In genomic region chr17:44149750-44150329, GRCh38 we compare ENCODE assay signal across 13 cellular contexts. TPM values are rescaled to one million over a fixed set of nuclear protein-coding genes. Genes with fewer than 3 reads are reported as not detected.
"Had no signal": no experiment of that assay in that cellular context is flagged by ENCODE, and none has a peak within 500 bp of the region (broad histone marks: within the 10 kb centered on the region; RNA-seq: fewer than 3 reads in every experiment).

No MANE protein-coding gene starts in this region.

- H3K4me1 Mint-ChIP-seq: central memory CD8-positive, alpha-beta T cell; neural crest cell had no signal

- H3K4me3 Mint-ChIP-seq: activated CD4-positive, alpha-beta memory T cell treated with anti-CD3 and anti-CD28 coated beads for 36 hours; central memory CD8-positive, alpha-beta T cell; neural crest cell; type B pancreatic cell had no signal

- H3K36me3 ChIP-seq: adrenal gland, pancreas had no signal

- H3K27ac ChIP-seq: adrenal gland, hepatocyte, pancreas had no signal

- ATAC-seq: activated T-cell treated with anti-CD3 and anti-CD28 coated beads, Interleukin-2, amount 50 U/mL, for 72 hours; pancreas had no signal

- H2AFZ ChIP-seq: hepatocyte had no signal

- H3K4me3 ChIP-seq: adrenal gland, hepatocyte, pancreas had no signal

- H3K36me3 Mint-ChIP-seq: type B pancreatic cell had no signal

- H3K4me2 ChIP-seq: hepatocyte had no signal

- H3K27ac Mint-ChIP-seq: activated CD4-positive, alpha-beta memory T cell treated with anti-CD3 and anti-CD28 coated beads for 36 hours; activated T-cell treated with anti-CD3 and anti-CD28 coated beads, Interleukin-2, amount 50 U/mL, for 72 hours; type B pancreatic cell had no signal

- DNase-seq: activated CD8-positive, alpha-beta memory T cell treated with anti-CD3 and anti-CD28 coated beads, Interleukin-2, amount 50 U/mL, for 4 hours; activated naive CD4-positive, alpha-beta T cell; adrenal gland; kidney; pancreas; stimulated activated naive CD4-positive, alpha-beta T cell treated with Interleukin-2 at 50 U/mL for 16 hours had no signal

- H3K27me3 Mint-ChIP-seq: activated CD4-positive, alpha-beta memory T cell treated with anti-CD3 and anti-CD28 coated beads for 36 hours; central memory CD8-positive, alpha-beta T cell; type B pancreatic cell had no signal

- H3K27me3 ChIP-seq: adrenal gland, hepatocyte, pancreas had no signal

- H3K4me1 ChIP-seq: adrenal gland, pancreas had no signal

- H3K9me3 Mint-ChIP-seq: activated CD4-positive, alpha-beta memory T cell treated with anti-CD3 and anti-CD28 coated beads for 36 hours; activated T-cell treated with anti-CD3 and anti-CD28 coated beads, Interleukin-2, amount 50 U/mL, for 72 hours; central memory CD8-positive, alpha-beta T cell; neural crest cell; type B pancreatic cell had no signal

- H3K9me3 ChIP-seq: adrenal gland, pancreas had no signal

- H3K79me2 ChIP-seq: hepatocyte had no signal

RNA-seq across cellular contexts. Expression of gene ASB16, which starts 20.7 kb away (rescaled TPM):
- total RNA-seq: T-helper 1 cell treated with Interleukin-12 subunit alpha and Interleukin-12 subunit beta and Interleukin-4 antibody, amounts not matched to agents 30 ng/mL and 1 ng/mL, for 36 hours had no signal
